ENCODE assay signal across 11 cellular contexts in genomic region chr17:49715221-49715620, GRCh38. TPM values are rescaled to one million over a fixed set of nuclear protein-coding genes. Genes with fewer than 3 reads are reported as not detected.
DNase-seq lines count a peak whose midpoint lies in the region; ATAC-seq lines count a peak whose summit lies in the region.
"Had no signal": no experiment of that assay in that cellular context is flagged by ENCODE, and none has a peak within 500 bp of the region (broad histone marks: within the 10 kb centered on the region; RNA-seq: fewer than 3 reads in every experiment).

No MANE protein-coding gene starts in this region.

- intact Hi-C loops in activated naive CD4-positive, alpha-beta T cell treated with anti-CD3 and anti-CD28 coated beads for 36 hours (cut with micrococcal nuclease) = loop anchor here (1.0 kb wide), 2 partner anchors 34 to 49 kb away; partner anchors contain the start of gene FAM117A
- intact Hi-C loops in activated CD4-positive, alpha-beta memory T cell treated with anti-CD3 and anti-CD28 coated beads for 36 hours (cut with micrococcal nuclease) = loop anchor here (1.0 kb wide), 4 partner anchors 19 to 73 kb away; partner anchors contain the start of genes FAM117A and KAT7

- H3K27ac Mint-ChIP-seq in activated naive CD4-positive, alpha-beta T cell treated with anti-CD3 and anti-CD28 coated beads for 36 hours = peak overlapping the region; percentile 77
- H3K27ac Mint-ChIP-seq in activated CD4-positive, alpha-beta memory T cell treated with anti-CD3 and anti-CD28 coated beads for 36 hours = peak overlapping the region; percentile 97
- H3K27ac Mint-ChIP-seq in stimulated activated naive CD8-positive, alpha-beta T cell treated with anti-CD3 and anti-CD28 coated beads, Interleukin-15, Interleukin-2, amounts not matched to agents 100 ng/mL and 50 ng/mL, for 24 hours = peak overlapping the region; percentile 99

- H3K4me3 Mint-ChIP-seq in activated naive CD4-positive, alpha-beta T cell treated with anti-CD3 and anti-CD28 coated beads for 36 hours = no peak overlapping the region
- H3K4me3 Mint-ChIP-seq in activated CD4-positive, alpha-beta memory T cell treated with anti-CD3 and anti-CD28 coated beads for 36 hours = peak overlapping the region; percentile 27
- H3K4me3 Mint-ChIP-seq in stimulated activated naive CD8-positive, alpha-beta T cell treated with anti-CD3 and anti-CD28 coated beads, Interleukin-15, Interleukin-2, amounts not matched to agents 100 ng/mL and 50 ng/mL, for 24 hours = peak overlapping the region; percentile 81

- peaks cover 27% of the 10 kb centered on the region for H3K36me3 Mint-ChIP-seq in activated naive CD4-positive, alpha-beta T cell treated with anti-CD3 and anti-CD28 coated beads for 36 hours (ENCODE audit: low read depth)
- H3K36me3 Mint-ChIP-seq in activated CD4-positive, alpha-beta memory T cell treated with anti-CD3 and anti-CD28 coated beads for 36 hours = peaks cover 54% of the 10 kb centered on the region
- H3K36me3 Mint-ChIP-seq in stimulated activated naive CD8-positive, alpha-beta T cell treated with anti-CD3 and anti-CD28 coated beads, Interleukin-15, Interleukin-2, amounts not matched to agents 100 ng/mL and 50 ng/mL, for 24 hours (ENCODE audit: low read depth) = peaks cover 57% of the 10 kb centered on the region

- POLR2A ChIA-PET in activated CD4-positive, alpha-beta memory T cell treated with anti-CD3 and anti-CD28 coated beads for 36 hours (lab: Charles Lee) = interaction anchor here (0.9 to 4.7 kb wide), 11 partner anchors 9 to 80 kb away, joined by 3 to 50 read pairs (median 7); partner anchors contain the start of genes FAM117A and KAT7

- no peaks in the 10 kb centered on the region for H3K27me3 ChIP-seq in effector memory CD4-positive, alpha-beta T cell (replicated peaks; ENCODE audit: control insufficient read depth, insufficient read depth, low read length, poor library complexity, severe bottlenecking)
- H3K27me3 ChIP-seq: adrenal gland, heart right ventricle, tibial nerve had no signal

- CTCF ChIA-PET in activated naive CD4-positive, alpha-beta T cell treated with anti-CD3 and anti-CD28 coated beads for 36 hours (lab: Charles Lee) = interaction anchor here (1.0 to 2.7 kb wide), 13 partner anchors 9 to 158 kb away, joined by 3 to 13 read pairs (median 4); partner anchors contain the start of gene FAM117A
- CTCF ChIA-PET in activated CD4-positive, alpha-beta memory T cell treated with anti-CD3 and anti-CD28 coated beads for 36 hours (lab: Charles Lee) = interaction anchor here (0.7 to 4.7 kb wide), 26 partner anchors 8 to 282 kb away, joined by 3 to 40 read pairs (median 4); partner anchors contain the start of genes FAM117A, SLC35B1 and TAC4

- H3K4me3 ChIP-seq in effector memory CD4-positive, alpha-beta T cell (ENCODE audit: insufficient read depth, low read depth, low read length, poor library complexity, severe bottlenecking) = peak overlapping the region; percentile 15
- H3K4me3 ChIP-seq: adrenal gland, heart right ventricle, tibial nerve had no signal

- no peak for ATAC-seq in HG03432 (IDR thresholded peaks at IDR 0.05; ENCODE audit: unreplicated experiment)
- no peak for ATAC-seq in HG02588 (IDR thresholded peaks at IDR 0.05; ENCODE audit: unreplicated experiment)

- H3K9me3 ChIP-seq in effector memory CD4-positive, alpha-beta T cell (ENCODE audit: control insufficient read depth, low read length) = no peaks in the 10 kb centered on the region
- H3K9me3 ChIP-seq: adrenal gland, heart right ventricle, tibial nerve had no signal

- no peaks in the 10 kb centered on the region for H3K27me3 Mint-ChIP-seq in activated naive CD4-positive, alpha-beta T cell treated with anti-CD3 and anti-CD28 coated beads for 36 hours (ENCODE audit: low read depth)
- no peaks in the 10 kb centered on the region for H3K27me3 Mint-ChIP-seq in activated CD4-positive, alpha-beta memory T cell treated with anti-CD3 and anti-CD28 coated beads for 36 hours
- no peaks in the 10 kb centered on the region for H3K27me3 Mint-ChIP-seq in stimulated activated naive CD8-positive, alpha-beta T cell treated with anti-CD3 and anti-CD28 coated beads, Interleukin-15, Interleukin-2, amounts not matched to agents 100 ng/mL and 50 ng/mL, for 24 hours

- H3K27ac ChIP-seq in effector memory CD4-positive, alpha-beta T cell (ENCODE audit: insufficient read depth, low read length, poor library complexity, severe bottlenecking) = peak overlapping the region; percentile 90
- H3K27ac ChIP-seq: adrenal gland had no signal

- peak; percentile 57 for DNase-seq in activated naive CD4-positive, alpha-beta T cell treated with anti-CD3 and anti-CD28 coated beads for 36 hours
- DNase-seq in activated naive CD4-positive, alpha-beta T cell (lab: John Stamatoyannopoulos, UW) = no peak
- DNase-seq in activated CD4-positive, alpha-beta memory T cell treated with anti-CD3 and anti-CD28 coated beads for 36 hours = peak; percentile 70
- DNase-seq in effector memory CD4-positive, alpha-beta T cell = peak in 2 of 3 donors; percentile 38 to 43
- no peak for DNase-seq in cerebellar nuclear complex (lab: John Stamatoyannopoulos, UW)
- DNase-seq: adrenal gland, heart right ventricle had no signal

- H3K36me3 ChIP-seq in effector memory CD4-positive, alpha-beta T cell (ENCODE audit: control insufficient read depth, insufficient read depth, low read length) = peaks cover 82% of the 10 kb centered on the region

- peaks cover 37% of the 10 kb centered on the region for H3K4me1 Mint-ChIP-seq in activated naive CD4-positive, alpha-beta T cell treated with anti-CD3 and anti-CD28 coated beads for 36 hours (ENCODE audit: low read depth)
- peaks cover 43% of the 10 kb centered on the region for H3K4me1 Mint-ChIP-seq in activated CD4-positive, alpha-beta memory T cell treated with anti-CD3 and anti-CD28 coated beads for 36 hours (ENCODE audit: low read depth)
- H3K4me1 Mint-ChIP-seq in stimulated activated naive CD8-positive, alpha-beta T cell treated with anti-CD3 and anti-CD28 coated beads, Interleukin-15, Interleukin-2, amounts not matched to agents 100 ng/mL and 50 ng/mL, for 24 hours (ENCODE audit: low read depth) = peaks cover 48% of the 10 kb centered on the region

- no peaks in the 10 kb centered on the region for H3K9me3 Mint-ChIP-seq in activated naive CD4-positive, alpha-beta T cell treated with anti-CD3 and anti-CD28 coated beads for 36 hours
- no peaks in the 10 kb centered on the region for H3K9me3 Mint-ChIP-seq in activated CD4-positive, alpha-beta memory T cell treated with anti-CD3 and anti-CD28 coated beads for 36 hours
- H3K9me3 Mint-ChIP-seq in stimulated activated naive CD8-positive, alpha-beta T cell treated with anti-CD3 and anti-CD28 coated beads, Interleukin-15, Interleukin-2, amounts not matched to agents 100 ng/mL and 50 ng/mL, for 24 hours = no peaks in the 10 kb centered on the region

- H3K4me1 ChIP-seq in effector memory CD4-positive, alpha-beta T cell (ENCODE audit: control insufficient read depth, insufficient read depth, low read length, poor library complexity, severe bottlenecking) = peaks cover 32% of the 10 kb centered on the region
- H3K4me1 ChIP-seq: adrenal gland, tibial nerve had no signal

RNA-seq across cellular contexts. Expression of gene SLC35B1, which starts 7.5 kb away (rescaled TPM):
- 10 to 100 TPM; 35.3 to 39.5 TPM for total RNA-seq in activated naive CD4-positive, alpha-beta T cell treated with anti-CD3 and anti-CD28 coated beads for 36 hours
- total RNA-seq in activated CD4-positive, alpha-beta memory T cell treated with anti-CD3 and anti-CD28 coated beads for 36 hours = 10 to 100 TPM; 48.3 to 54.1 TPM

RNA-seq across cellular contexts. Expression of gene SPOP, which starts 37.3 kb away (rescaled TPM):
- 10 to 100 TPM; 66.9 to 69.2 TPM for total RNA-seq in activated naive CD4-positive, alpha-beta T cell treated with anti-CD3 and anti-CD28 coated beads for 36 hours
- total RNA-seq in activated CD4-positive, alpha-beta memory T cell treated with anti-CD3 and anti-CD28 coated beads for 36 hours = 10 to 100 TPM; 53.4 to 60.0 TPM

RNA-seq across cellular contexts. Expression of gene FAM117A, which starts 48.7 kb away (rescaled TPM):
- total RNA-seq in activated naive CD4-positive, alpha-beta T cell treated with anti-CD3 and anti-CD28 coated beads for 36 hours = 10 to 100 TPM; 17.7 TPM
- 10 to 100 TPM; 20.9 to 21.6 TPM for total RNA-seq in activated CD4-positive, alpha-beta memory T cell treated with anti-CD3 and anti-CD28 coated beads for 36 hours

Comparison
In these comparisons a context has a peak if more than half of its experiments do, and no peak if none do; other contexts are left out.
1. DNase-seq: peak in activated naive CD4-positive, alpha-beta T cell treated with anti-CD3 and anti-CD28 coated beads for 36 hours (single experiment), activated CD4-positive, alpha-beta memory T cell treated with anti-CD3 and anti-CD28 coated beads for 36 hours (single experiment) and effector memory CD4-positive, alpha-beta T cell (2 of 3); none in activated naive CD4-positive, alpha-beta T cell (0 of 4) and cerebellar nuclear complex (0 of 2).
2. Peak in every context shown above with its lines, with median percentiles within 50 percentile points of each other: H3K27ac Mint-ChIP-seq.